ENCODE assay signal across 1 cellular context in the genomic region with DNA sequence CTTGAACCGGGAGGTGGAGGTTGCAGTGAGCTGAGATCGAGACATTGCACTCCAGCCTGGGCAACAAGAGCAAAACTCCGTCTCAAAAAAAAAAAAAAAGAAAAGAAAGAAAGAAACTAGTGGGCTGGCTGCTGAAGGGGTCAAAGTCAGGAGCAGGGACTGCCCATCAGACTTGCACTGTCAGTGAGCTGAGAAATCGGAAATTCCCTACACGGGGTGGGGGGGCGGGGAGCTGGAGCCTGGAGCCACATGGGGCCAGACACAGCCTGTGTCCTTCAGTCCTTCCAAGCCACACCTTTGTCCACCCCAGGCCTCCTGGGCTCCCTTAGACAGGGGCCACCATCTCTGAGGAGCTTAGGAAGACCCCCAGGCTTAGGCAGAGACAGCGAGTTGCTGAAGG.
TF ChIP-seq lines count a peak whose summit lies in the region.

No MANE protein-coding gene starts in this region.

TF ChIP-seq in H1, 55 proteins besides CTCF, POLR2A, EP300 and RAD21 (continued from another document):
- TF ChIP-seq BCL11A (IDR thresholded peaks at IDR 0.05; ENCODE audit: low read depth in 2 of 2, low read length in 2 of 2): no peak
- no peak for TF ChIP-seq JUND (IDR thresholded peaks at IDR 0.05; ENCODE audit: low read length)
- no peak for TF ChIP-seq SIN3A (conservative IDR thresholded peaks at IDR 0.05 in 1 of 2, IDR thresholded peaks at IDR 0.05 in 1 of 2; ENCODE audit: low read depth in 1 of 2, low read length in 2 of 2)
- no peak for TF ChIP-seq MAFK (IDR thresholded peaks at IDR 0.05; ENCODE audit: low read depth, low read length)
- no peak for TF ChIP-seq SRF (IDR thresholded peaks at IDR 0.05; ENCODE audit: low read depth, low read length)
- no peak for TF ChIP-seq EZH2 (IDR thresholded peaks at IDR 0.05; ENCODE audit: low read depth, low read length, severe bottlenecking)
TF ChIP-seq in H1: peak in this region for 0.
